Comparison of ENCODE assay signal across 1 cellular context in genomic region chr3:9422712-9423424, GRCh38.
TF ChIP-seq lines count a peak whose summit lies in the region.

No MANE protein-coding gene starts in this region.

TF ChIP-seq in A549, 52 proteins besides CTCF, POLR2A, EP300 and RAD21 (continued from another document):
- TF ChIP-seq PBX3 (IDR thresholded peaks at IDR 0.05): no peak
- TF ChIP-seq HDAC2 (IDR thresholded peaks at IDR 0.05): no peak
- TF ChIP-seq EHF (CRISPR knock-in tag; IDR thresholded peaks at IDR 0.05): no peak
- no peak for TF ChIP-seq ELK1 (IDR thresholded peaks at IDR 0.05; ENCODE audit: low read depth, low read length)
- no peak for TF ChIP-seq HOXB13 (CRISPR knock-in tag; IDR thresholded peaks at IDR 0.05; ENCODE audit: low read depth)
- no peak for TF ChIP-seq USF2 (IDR thresholded peaks at IDR 0.05)
- TF ChIP-seq MAZ (IDR thresholded peaks at IDR 0.05; ENCODE audit: borderline replicate concordance, low read depth, low read length): no peak
- no peak for TF ChIP-seq ZSCAN20 (CRISPR knock-in tag; IDR thresholded peaks at IDR 0.05)
- peak; percentile 49 for TF ChIP-seq MAX (IDR thresholded peaks at IDR 0.05)
